8 cellular contexts compared by ENCODE assay signal in the genomic region with DNA sequence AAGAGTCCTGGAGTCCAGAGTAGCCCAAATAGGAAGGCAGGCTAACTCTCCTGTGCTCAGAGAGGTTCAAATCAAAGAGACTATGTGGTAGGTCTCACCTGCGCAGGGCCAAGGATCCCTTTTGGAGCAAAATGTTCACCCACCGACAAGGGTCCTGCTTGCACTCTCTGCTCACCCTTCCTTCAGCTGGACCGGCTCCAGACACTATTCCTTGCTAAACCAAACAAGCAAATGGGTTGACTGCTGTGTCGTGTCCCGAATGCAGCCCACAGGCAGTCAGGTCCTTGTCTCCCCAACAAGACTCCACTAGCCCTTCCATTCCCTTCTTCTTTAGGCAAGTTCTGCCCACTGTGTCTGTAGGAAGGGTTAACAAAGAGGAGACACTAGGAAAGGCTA. TPM values are rescaled to one million over a fixed set of nuclear protein-coding genes. Genes with fewer than 3 reads are reported as not detected.
DNase-seq lines count a peak whose midpoint lies in the region; ATAC-seq, FAIRE-seq and TF ChIP-seq lines count a peak whose summit lies in the region.

No MANE protein-coding gene starts in this region.

- H3K4me3 ChIP-seq in left ventricle myocardium inferior (peak overlapping the region; percentile 76), OCI-LY1 (ENCODE audit: low read depth, low read length, poor library complexity, severe bottlenecking) (peak overlapping the region; percentile 78), esophagus muscularis mucosa (peak overlapping the region; percentile 58 to 66 (median 64)), sigmoid colon (peak overlapping the region; percentile 44 to 58 (median 52))

- H3K27ac ChIP-seq in left ventricle myocardium inferior (replicated peaks) (peak overlapping the region; percentile 92), OCI-LY1 (ENCODE audit: low read depth, low read length, poor library complexity, severe bottlenecking) (peak overlapping the region; percentile 70), esophagus muscularis mucosa (replicated peaks in 1 of 4) (peak overlapping the region; percentile 81 to 91 (median 87)), sigmoid colon (peak overlapping the region; percentile 85 to 91 (median 87))

- H3K9ac ChIP-seq in OCI-LY1 (ENCODE audit: low read length) = peak overlapping the region; percentile 86

- DNase-seq in left ventricle myocardium inferior (no peak), cardiac septum (ENCODE audit: low spot score) (no peak), esophagus muscularis mucosa (ENCODE audit: extremely low spot score) (no peak), sigmoid colon (peak; percentile 63), D721Med (ENCODE audit: insufficient read length, low spot score) (no peak)

- no peaks in the 10 kb centered on the region for H4K20me1 ChIP-seq in OCI-LY1 (ENCODE audit: insufficient read depth, low read length)

- H3K36me3 ChIP-seq in left ventricle myocardium inferior = no peaks in the 10 kb centered on the region
- H3K36me3 ChIP-seq in OCI-LY1 (ENCODE audit: insufficient read depth, low read length) = no peaks in the 10 kb centered on the region
- H3K36me3 ChIP-seq in esophagus muscularis mucosa = no peaks in the 10 kb centered on the region
- no peaks in the 10 kb centered on the region for H3K36me3 ChIP-seq in sigmoid colon

- H3K27me3 ChIP-seq in left ventricle myocardium inferior (ENCODE audit: low read depth) = no peaks in the 10 kb centered on the region
- H3K27me3 ChIP-seq in OCI-LY1 (ENCODE audit: insufficient read depth, low read length) = no peaks in the 10 kb centered on the region
- no peaks in the 10 kb centered on the region for H3K27me3 ChIP-seq in esophagus muscularis mucosa
- no peaks in the 10 kb centered on the region for H3K27me3 ChIP-seq in sigmoid colon

- H2AFZ ChIP-seq in OCI-LY1 (ENCODE audit: low read length) = no peak overlapping the region

- H3K4me2 ChIP-seq in OCI-LY1 (ENCODE audit: low read length) = peak overlapping the region; percentile 84

- TF ChIP-seq CTCF in left ventricle myocardium inferior (IDR thresholded peaks at IDR 0.05; ENCODE audit: borderline replicate concordance) (no peak), OCI-LY1 (IDR thresholded peaks at IDR 0.05; ENCODE audit: low read length) (no peak), esophagus muscularis mucosa (IDR thresholded peaks at IDR 0.05) (no peak), sigmoid colon (IDR thresholded peaks at IDR 0.05) (no peak), D721Med (IDR thresholded peaks at IDR 0.05; ENCODE audit: insufficient read depth, missing control alignments) (no peak)

- FAIRE-seq in D721Med (lab: Jason Lieb, UNC) = no peak

- no peaks in the 10 kb centered on the region for H3K79me2 ChIP-seq in OCI-LY1 (ENCODE audit: insufficient read depth, low read length)

- no peaks in the 10 kb centered on the region for H3F3A ChIP-seq in OCI-LY1 (ENCODE audit: insufficient read depth, low read length)

- 32% methylated on average over 5 of the region's 5 CpGs for WGBS in esophagus muscularis mucosa
- 3 to 17% methylated on average over 5 of the region's 5 CpGs for WGBS in sigmoid colon, 2 donors

- TF ChIP-seq EP300 in esophagus muscularis mucosa (IDR thresholded peaks at IDR 0.05) (no peak), sigmoid colon (IDR thresholded peaks at IDR 0.05) (no peak)

- no peak for TF ChIP-seq POLR2A in esophagus muscularis mucosa (IDR thresholded peaks at IDR 0.05; ENCODE audit: low read depth)
- no peak for TF ChIP-seq POLR2A in sigmoid colon (IDR thresholded peaks at IDR 0.05)

- no peaks in the 10 kb centered on the region for H3K9me2 ChIP-seq in OCI-LY1 (ENCODE audit: low read depth, low read length)

- intact Hi-C loops in left ventricle myocardium inferior (cut with micrococcal nuclease) (no loop called here), cardiac septum (cut with DNase I) (no loop called here), esophagus muscularis mucosa (cut with DNase I) (loop anchor here (10.0 kb wide), 1 partner anchor 154 kb away; no protein-coding TSS in a partner anchor), sigmoid colon (cut with DNase I) (loop anchor here (5.0 kb wide), 3 partner anchors 46 to 236 kb away; partner anchors contain the start of gene CENPI)

- ATAC-seq in GM21737 (IDR thresholded peaks at IDR 0.05; ENCODE audit: unreplicated experiment) (no peak), HG03159 (IDR thresholded peaks at IDR 0.05; ENCODE audit: unreplicated experiment) (no peak)

- H3K4me1 ChIP-seq in left ventricle myocardium inferior (peaks cover 7% of the 10 kb centered on the region), OCI-LY1 (ENCODE audit: insufficient read depth, low read length, severe bottlenecking) (peaks cover 4% of the 10 kb centered on the region), esophagus muscularis mucosa (peaks cover 0 to 21% (median 11%) of the 10 kb centered on the region in 4 donors), sigmoid colon (peaks cover 0 to 14% (median 4%) of the 10 kb centered on the region in 4 donors)

- no peaks in the 10 kb centered on the region for H3K9me3 ChIP-seq in left ventricle myocardium inferior (replicated peaks)
- H3K9me3 ChIP-seq in OCI-LY1 (ENCODE audit: low read length) = no peaks in the 10 kb centered on the region
- H3K9me3 ChIP-seq in esophagus muscularis mucosa = no peaks in the 10 kb centered on the region
- no peaks in the 10 kb centered on the region for H3K9me3 ChIP-seq in sigmoid colon

RNA-seq across cellular contexts. Expression of gene TRMT2B, which starts 0.8 kb away (rescaled TPM):
- total RNA-seq in left ventricle myocardium inferior (17.3 TPM), cardiac septum (14.1 TPM), esophagus muscularis mucosa (10 to 100 TPM; 11.1 to 15.9 (median 15.7) TPM), sigmoid colon (10 to 100 TPM; 13.9 to 20.1 (median 17.6) TPM)
- polyA plus RNA-seq in sigmoid colon = 10 to 100 TPM in 2 of 3 donors, 1 to 10 TPM in 1; 9.6 to 13.8 (median 13.2) TPM

RNA-seq across cellular contexts. Expression of gene TMEM35A, which starts 27.5 kb away (rescaled TPM):
- total RNA-seq in left ventricle myocardium inferior (not detected), cardiac septum (0.11 TPM), esophagus muscularis mucosa (10 to 100 TPM in 3 of 4 donors, 1 to 10 TPM in 1; 9.9 to 22.9 (median 21.2) TPM), sigmoid colon (10 to 100 TPM; 39.2 to 62.1 (median 49.7) TPM)
- polyA plus RNA-seq in sigmoid colon = 1 to 10 TPM in 2 of 3 donors, not detected in 1; 1.8 to 3.2 TPM

RNA-seq across cellular contexts. Expression of gene CENPI, which starts 46.9 kb away (rescaled TPM):
- 0.27 TPM for total RNA-seq in left ventricle myocardium inferior
- 0.46 TPM for total RNA-seq in cardiac septum
- total RNA-seq in esophagus muscularis mucosa = 1 to 10 TPM; 1.4 to 2.8 (median 1.7) TPM
- total RNA-seq in sigmoid colon = 1 to 10 TPM; 1.6 to 3.0 (median 2.4) TPM
- polyA plus RNA-seq in sigmoid colon = 1 to 10 TPM in 2 of 3 donors, not detected in 1; 1.2 to 3.4 TPM

Comparison
In these comparisons a context has a peak if more than half of its experiments do, and no peak if none do; other contexts are left out.
1. intact Hi-C loops: an anchor here in esophagus muscularis mucosa (10.0 kb wide) and sigmoid colon (5.0 kb wide); none called in left ventricle myocardium inferior and cardiac septum.